8 cellular contexts compared by ENCODE assay signal in genomic region chr2:84919885-84920580, GRCh38. TPM values are rescaled to one million over a fixed set of nuclear protein-coding genes. Genes with fewer than 3 reads are reported as not detected.
DNase-seq lines count a peak whose midpoint lies in the region; ATAC-seq and TF ChIP-seq lines count a peak whose summit lies in the region.

No MANE protein-coding gene starts in this region.

- ATAC-seq in GM19452 (IDR thresholded peaks at IDR 0.05; ENCODE audit: unreplicated experiment) (peak; percentile 46), HG03469 (IDR thresholded peaks at IDR 0.05; ENCODE audit: unreplicated experiment) (peak; percentile 28), activated B cell treated with CpG ODN at 0.5 μM for 24 hours (ENCODE audit: low read depth) (peak; percentile 59)

- H3K9me3 ChIP-seq in Caco-2 (no peaks in the 10 kb centered on the region), esophagus muscularis mucosa (no peaks in the 10 kb centered on the region)

- CTCF ChIA-PET in Caco-2 (lab: Charles Lee) (no interaction called here), activated B cell treated with CpG ODN at 0.5 μM for 24 hours (lab: Charles Lee) (interaction anchor here (1.1 to 3.4 kb wide), 5 partner anchors 13 to 38 kb away, joined by 3 to 17 read pairs (median 6); partner anchors contain the start of gene TMSB10)

- H3K27me3 Mint-ChIP-seq in Caco-2 (ENCODE audit: insufficient read depth, unreplicated experiment) (no peaks in the 10 kb centered on the region), activated B cell treated with CpG ODN at 0.5 μM for 24 hours (no peaks in the 10 kb centered on the region), osteocyte (ENCODE audit: unreplicated experiment) (no peaks in the 10 kb centered on the region)

- H3K27ac Mint-ChIP-seq in Caco-2 (ENCODE audit: unreplicated experiment) (peak overlapping the region; percentile 99), activated B cell treated with CpG ODN at 0.5 μM for 24 hours (peak overlapping the region; percentile 96), osteocyte (ENCODE audit: unreplicated experiment) (peak overlapping the region; percentile 98)

- H3K36me3 Mint-ChIP-seq in Caco-2 (ENCODE audit: insufficient read depth, unreplicated experiment) (peaks cover 13% of the 10 kb centered on the region), activated B cell treated with CpG ODN at 0.5 μM for 24 hours (ENCODE audit: low read depth) (no peaks in the 10 kb centered on the region), osteocyte (ENCODE audit: unreplicated experiment) (no peaks in the 10 kb centered on the region)

- TF ChIP-seq EP300 in esophagus muscularis mucosa (IDR thresholded peaks at IDR 0.05), result no peak

- H3K4me3 Mint-ChIP-seq in Caco-2 (ENCODE audit: unreplicated experiment) (peak overlapping the region; percentile 68), activated B cell treated with CpG ODN at 0.5 μM for 24 hours (peak overlapping the region; percentile 73), osteocyte (ENCODE audit: unreplicated experiment) (peak overlapping the region; percentile 45)

- H3K4me1 ChIP-seq in Caco-2 (peaks cover 14% of the 10 kb centered on the region), esophagus muscularis mucosa (peaks cover 10 to 23% (median 17%) of the 10 kb centered on the region in 4 donors)

- peak; percentile 67 to 70 for DNase-seq in Caco-2
- DNase-seq in activated B cell treated with CpG ODN at 0.5 μM for 24 hours, result no peak
- DNase-seq in esophagus muscularis mucosa (ENCODE audit: extremely low spot score), result no peak
- DNase-seq in osteocyte (ENCODE audit: extremely low spot score, unreplicated experiment), result peak; percentile 86
- DNase-seq in cerebellum (ENCODE audit: low spot score), result no peak
- DNase-seq in NCI-H1105 (lab: John Stamatoyannopoulos, UW), result no peak

- POLR2A ChIA-PET in Caco-2 (lab: Charles Lee), result interaction anchor here (0.6 to 0.8 kb wide), 3 partner anchors 15 to 803 kb away, joined by 3 to 7 read pairs (median 6); no protein-coding TSS in a partner anchor
- POLR2A ChIA-PET in activated B cell treated with CpG ODN at 0.5 μM for 24 hours (lab: Charles Lee), result interaction anchor here (0.6 to 9.3 kb wide), 19 partner anchors 13 to 390 kb away, joined by 3 to 326 read pairs (median 4); partner anchors contain the start of genes KCMF1, TMSB10 and TRABD2A

- H3K4me3 ChIP-seq in Caco-2 (ENCODE audit: low read depth, low read length) (no peak overlapping the region), esophagus muscularis mucosa (peak overlapping the region; percentile 14 to 40 (median 30))

- H3K27ac ChIP-seq in esophagus muscularis mucosa (replicated peaks in 1 of 4), result peak overlapping the region; percentile 80 to 89 (median 87)

- H3K36me3 ChIP-seq in Caco-2 (ENCODE audit: control insufficient read depth, insufficient read depth, low read length), result no peaks in the 10 kb centered on the region
- H3K36me3 ChIP-seq in esophagus muscularis mucosa, result no peaks in the 10 kb centered on the region

- 7% methylated on average over 7 of the region's 7 CpGs for WGBS in esophagus muscularis mucosa

- H3K9me3 Mint-ChIP-seq in Caco-2 (ENCODE audit: unreplicated experiment) (no peaks in the 10 kb centered on the region), activated B cell treated with CpG ODN at 0.5 μM for 24 hours (no peaks in the 10 kb centered on the region), osteocyte (ENCODE audit: unreplicated experiment) (no peaks in the 10 kb centered on the region)

- TSS peak; percentile 98 for BruUV-seq in Caco-2 (replicated peaks; lab: Mats Ljungman, UMichigan)

- no peaks in the 10 kb centered on the region for H3K27me3 ChIP-seq in Caco-2 (replicated peaks; ENCODE audit: control insufficient read depth, insufficient read depth, low read length)
- no peaks in the 10 kb centered on the region for H3K27me3 ChIP-seq in esophagus muscularis mucosa

- TF ChIP-seq CTCF in Caco-2 (IDR thresholded peaks at IDR 0.05; ENCODE audit: insufficient read depth in 1 of 2, low read depth in 1 of 2, low read length in 1 of 2, severe bottlenecking in 1 of 2, unreplicated experiment in 1 of 2) (no peak), activated B cell treated with CpG ODN at 0.5 μM for 24 hours (IDR thresholded peaks at IDR 0.05) (no peak), esophagus muscularis mucosa (IDR thresholded peaks at IDR 0.05) (no peak), osteocyte (IDR thresholded peaks at IDR 0.05) (no peak)

- TF ChIP-seq POLR2A in esophagus muscularis mucosa (IDR thresholded peaks at IDR 0.05; ENCODE audit: low read depth), result no peak

- intact Hi-C loops in Caco-2 (cut with micrococcal nuclease; ENCODE audit: unreplicated experiment), result loop anchor here (1.0 kb wide), 1 partner anchor 13 kb away; no protein-coding TSS in a partner anchor
- intact Hi-C loops in activated B cell treated with CpG ODN at 0.5 μM for 24 hours (cut with micrococcal nuclease), result loop anchor here (1.0 to 10.0 kb wide), 3 partner anchors 13 to 285 kb away; no protein-coding TSS in a partner anchor
- intact Hi-C loops in esophagus muscularis mucosa (cut with DNase I), result loop anchor here (5.0 kb wide), 1 partner anchor 52 kb away; the partner anchor contains the start of gene KCMF1

- H3K4me1 Mint-ChIP-seq in Caco-2 (ENCODE audit: low read depth, unreplicated experiment), result peaks cover 15% of the 10 kb centered on the region
- H3K4me1 Mint-ChIP-seq in activated B cell treated with CpG ODN at 0.5 μM for 24 hours, result peaks cover 63% of the 10 kb centered on the region
- peaks cover 19% of the 10 kb centered on the region for H3K4me1 Mint-ChIP-seq in osteocyte (ENCODE audit: unreplicated experiment)

RNA-seq across cellular contexts. Expression of gene TMSB10, which starts 14.6 kb away (rescaled TPM):
- 1,258 and 1,458 TPM in 2 replicates for total RNA-seq in Caco-2 (2022)
- 925 and 1,069 TPM in 2 replicates for total RNA-seq in activated B cell treated with CpG ODN at 0.5 μM for 24 hours
- total RNA-seq in esophagus muscularis mucosa, result 1,000 to 10,000 TPM; 1,300 to 2,755 (median 1,711) TPM
- total RNA-seq in osteocyte, result 2,436 and 2,534 TPM in 2 replicates
- 1,631 TPM for total RNA-seq in cerebellum

RNA-seq across cellular contexts. Expression of gene TRABD2A, which starts 39.1 kb away (rescaled TPM):
- total RNA-seq in Caco-2 (2022) (1.3 and 1.4 TPM in 2 replicates), activated B cell treated with CpG ODN at 0.5 μM for 24 hours (3.4 and 4.5 TPM in 2 replicates), esophagus muscularis mucosa (1 to 10 TPM; 1.2 to 3.0 (median 2.1) TPM), osteocyte (0.21 and 0.99 TPM in 2 replicates), cerebellum (1.4 TPM)

RNA-seq across cellular contexts. Expression of gene KCMF1, which starts 50.9 kb away (rescaled TPM):
- total RNA-seq in Caco-2 (2022), result 81.5 and 83.4 TPM in 2 replicates
- 77.1 and 96.6 TPM in 2 replicates for total RNA-seq in activated B cell treated with CpG ODN at 0.5 μM for 24 hours
- 10 to 100 TPM; 48.0 to 73.1 (median 65.4) TPM for total RNA-seq in esophagus muscularis mucosa
- 67.2 and 73.2 TPM in 2 replicates for total RNA-seq in osteocyte
- 32.4 TPM for total RNA-seq in cerebellum

Comparison
In these comparisons a context has a peak if more than half of its experiments do, and no peak if none do; other contexts are left out.
1. DNase-seq: peak in Caco-2 (2 of 2) and osteocyte (single experiment); none in activated B cell treated with CpG ODN at 0.5 μM for 24 hours (single experiment), esophagus muscularis mucosa (single experiment), cerebellum (single experiment) and NCI-H1105 (single experiment).
2. Peak in every context shown above with its lines, with median percentiles within 50 percentile points of each other: H3K27ac Mint-ChIP-seq, H3K4me3 Mint-ChIP-seq and ATAC-seq.